Comparison of ENCODE assay signal across 9 cellular contexts in genomic region chr22:36379593-36380361, GRCh38. TPM values are rescaled to one million over a fixed set of nuclear protein-coding genes. Genes with fewer than 3 reads are reported as not detected.
DNase-seq lines count a peak whose midpoint lies in the region; ATAC-seq, FAIRE-seq and TF ChIP-seq lines count a peak whose summit lies in the region.
"Had no signal": no experiment of that assay in that cellular context is flagged by ENCODE, and none has a peak within 500 bp of the region (broad histone marks: within the 10 kb centered on the region; RNA-seq: fewer than 3 reads in every experiment).

No MANE protein-coding gene starts in this region.

- no peak for TF ChIP-seq EP300 in K562 (IDR thresholded peaks at IDR 0.05; ENCODE audit: low read length)

- intact Hi-C loops in K562 (cut with micrococcal nuclease) = loop anchor here (10.0 kb wide), 1 partner anchor 75 kb away; no protein-coding TSS in a partner anchor

- peak overlapping the region; percentile 64 to 99 (median 94) for H3K27ac Mint-ChIP-seq in naive B cell

- H3K27me3 ChIP-seq in K562 (ENCODE audit: control insufficient read depth in 2 of 2, insufficient read depth in 2 of 2, low read length in 2 of 2) = no peaks in the 10 kb centered on the region

- no peak overlapping the region for H3K4me2 ChIP-seq in K562 (ENCODE audit: insufficient read depth, low read length)
- H3K4me2 ChIP-seq: KMS-11 had no signal

- H3K9me1 ChIP-seq in K562 (ENCODE audit: control insufficient read depth, insufficient read depth, low read length) = peaks cover 3% of the 10 kb centered on the region

- peaks cover 18% of the 10 kb centered on the region; the same call in 1 of the 2 replicates for H4K20me1 ChIP-seq in K562 (replicated peaks; ENCODE audit: control insufficient read depth, insufficient read depth, low read length)

- ATAC-seq in K562 = peak; percentile 44; the same call in 1 of the 3 replicates
- peak; percentile 34 to 37 for ATAC-seq in naive B cell (ENCODE audit: low read depth in 2 of 2)
- ATAC-seq in HG02678 (IDR thresholded peaks at IDR 0.05; ENCODE audit: unreplicated experiment) = no peak

- peaks cover 20% of the 10 kb centered on the region; the same call in 2 of the 3 replicates for H3K36me3 ChIP-seq in K562 (ENCODE audit: control insufficient read depth, insufficient read depth, low read length)

- no peak overlapping the region for H3K27ac ChIP-seq in K562 (ENCODE audit: extremely low read depth, low read depth, low read length)
- H3K27ac ChIP-seq: KMS-11 had no signal

- DNase-seq in ACHN (peak; percentile 10), LHCN-M2 (ENCODE audit: low read depth) (peak; percentile 54), K562 (ENCODE audit: extremely low read depth in 1 of 4, low spot score in 3 of 4) (no peak), naive B cell (no peak), germinal center (ENCODE audit: low spot score) (no peak), urothelium cell line (ENCODE audit: low spot score) (no peak), NCI-H526 treated with DMSO at 0.1 percent for 48 hours (lab: John Stamatoyannopoulos, UW) (no peak)

- H3K4me3 Mint-ChIP-seq in naive B cell = peak overlapping the region; percentile 67 to 94 (median 82)

- FAIRE-seq in K562 (lab: Jason Lieb, UNC) (no peak), urothelium cell line (lab: Jason Lieb, UNC) (no peak)

- H3K4me1 ChIP-seq in K562 (replicated peaks in 1 of 2; ENCODE audit: control insufficient read depth in 2 of 2, insufficient read depth in 2 of 2, low read length in 2 of 2) = peaks cover 3 to 8% of the 10 kb centered on the region in 2 experiments; a peak in 4 of 5 replicates

- POLR2A ChIA-PET in K562 (lab: Yijun Ruan, JAX) = interaction anchor here (0.7 to 0.8 kb wide), 3 partner anchors 18 to 88 kb away, joined by 3 to 5 read pairs (median 3); no protein-coding TSS in a partner anchor

- no peak for TF ChIP-seq RAD21 in K562 (CRISPR knock-in tag; conservative IDR thresholded peaks at IDR 0.05 in 1 of 2, IDR thresholded peaks at IDR 0.05 in 1 of 2)

- H3K9me3 ChIP-seq in K562 (replicated peaks; ENCODE audit: control insufficient read depth, insufficient read depth, low read depth, low read length) = no peaks in the 10 kb centered on the region

- no peak overlapping the region for H2AFZ ChIP-seq in K562 (ENCODE audit: low read depth, low read length)

- in situ Hi-C loops in ACHN (cut with HindIII; ENCODE audit: low pct_ligation_motif_present, low pct_unique_long_range_greater_than_20kb, low sequenced_read_pairs) (no loop called here), K562 (cut with MboI) (no loop called here)

- no peak for TF ChIP-seq POLR2A in K562 (conservative IDR thresholded peaks at IDR 0.05)

- H3K36me3 Mint-ChIP-seq in naive B cell = peaks cover 7 to 10% of the 10 kb centered on the region in 2 donors

- no peak overlapping the region for H3K9ac ChIP-seq in K562 (ENCODE audit: insufficient read depth in 1 of 2, low read depth in 2 of 2, low read length in 2 of 2)
- H3K9ac ChIP-seq: KMS-11 had no signal

- CTCF ChIA-PET in K562 (lab: Yijun Ruan, JAX; ENCODE audit: low intra/inter-chr PET ratio) = no interaction called here

- H3K27me3 Mint-ChIP-seq in naive B cell = no peaks in the 10 kb centered on the region

- TF ChIP-seq CTCF in K562 (IDR thresholded peaks at IDR 0.05 in 2 of 3, conservative IDR thresholded peaks at IDR 0.05 in 1 of 3; ENCODE audit: insufficient read depth in 2 of 3, low read depth in 1 of 3, low read length in 3 of 3) = no peak

- BruUV-seq in K562 (replicated peaks; lab: Mats Ljungman, UMichigan) = no TSS peak

- H3K4me1 Mint-ChIP-seq in naive B cell = peaks cover 47 to 92% (median 85%) of the 10 kb centered on the region in 3 donors

- H3K9me3 Mint-ChIP-seq in naive B cell = no peaks in the 10 kb centered on the region

- 77% methylated on average over 13 of the region's 16 CpGs for WGBS in K562 (ENCODE audit: insufficient coverage, low coverage, missing lambda C conversion rate)

- H3K79me2 ChIP-seq in K562 (ENCODE audit: control insufficient read depth, insufficient read depth, low read length) = peaks cover 71% of the 10 kb centered on the region

- H3K4me3 ChIP-seq in K562 = no peak overlapping the region

TF ChIP-seq in K562, 482 proteins besides CTCF, POLR2A, EP300 and RAD21:
- TF ChIP-seq ZBTB33 (CRISPR knock-in tag; IDR thresholded peaks at IDR 0.05) (peak; percentile 72), PATZ1 (CRISPR knock-in tag; IDR thresholded peaks at IDR 0.05; ENCODE audit: borderline replicate concordance) (no peak), POLR2G (IDR thresholded peaks at IDR 0.05; ENCODE audit: low read depth, low read length) (peak; percentile 38; the same call in 1 of the 2 replicates), TAF9B (IDR thresholded peaks at IDR 0.05; ENCODE audit: partially characterized antibody) (no peak), NFYB (IDR thresholded peaks at IDR 0.05; ENCODE audit: extremely low read depth, insufficient read length) (no peak), DACH1 (IDR thresholded peaks at IDR 0.05; ENCODE audit: partially characterized antibody) (no peak)

RNA-seq across cellular contexts. Expression of gene MYH9, which starts 8.0 kb away (rescaled TPM):
- total RNA-seq in LHCN-M2 (2014; rRNA removed) (481 and 492 TPM in 2 replicates), K562 (2014; rRNA removed) (60.1 and 60.4 TPM in 2 replicates), K562 (2014; rRNA removed; fragmentation: Illumina TruSeq; extraction: Trizol) (24.6 and 33.6 TPM in 2 replicates), K562 (2015; rRNA removed; fragmentation: Illumina TruSeq; extraction: Trizol) (24.1 and 30.5 TPM in 2 replicates), K562 (2021) (94.6 and 111 TPM in 2 replicates)
- polyA plus RNA-seq in LHCN-M2 (2012) = 762 TPM
- total RNA-seq in K562 (2011; cell fraction: chromatin; rRNA removed; ENCODE audit: low replicate concordance) = 136 and 261 TPM in 2 replicates
- 51.3 and 57.4 TPM in 2 replicates for total RNA-seq in K562 (2011; cell fraction: nucleolus; rRNA removed)
- total RNA-seq in K562 (2011; cell fraction: nucleoplasm; rRNA removed) = 65.9 and 76.0 TPM in 2 replicates
- polyA plus RNA-seq in K562 (2011; rRNA removed) (24.1 and 34.2 TPM in 2 replicates), K562 (2014; fragmentation: Illumina TruSeq; extraction: Trizol) (31.3 and 44.5 TPM in 2 replicates), K562 (2014; fragmentation: Nextera tagmentation; extraction: Ambion mirVana) (1 to 10 TPM in 1 of 2 experiments, under 1 TPM in 1; 0.71 to 1.3 TPM), K562 (2014; rRNA removed) (34.2 and 37.4 TPM in 2 replicates), naive B cell (ENCODE audit: low read depth in 6 of 6) (100 to 1,000 TPM in 1 of 6 donors, 10 to 100 TPM in 5; 17.3 to 255 (median 64.5) TPM)
- polyA plus RNA-seq in K562 (2011; cell fraction: cytosol; rRNA removed) = 10.2 and 12.5 TPM in 2 replicates
- polyA plus RNA-seq in K562 (2011; cell fraction: nucleus; rRNA removed) = 32.6 and 34.6 TPM in 2 replicates
- polyA plus RNA-seq in K562 (2012) = 54.3 and 92.2 TPM in 2 replicates
- 90.2 and 122 TPM in 2 replicates for polyA minus RNA-seq in K562 (2011; rRNA and poly(A)+ RNA removed)
- polyA minus RNA-seq in K562 (2011; cell fraction: cytosol; rRNA and poly(A)+ RNA removed) = 59.8 and 63.1 TPM in 2 replicates
- polyA minus RNA-seq in K562 (2011; cell fraction: nucleus; rRNA and poly(A)+ RNA removed) = 20.6 and 41.5 TPM in 2 replicates

Comparison
In these comparisons a context has a peak if more than half of its experiments do, and no peak if none do; other contexts are left out.
1. DNase-seq: peak in ACHN (single experiment) and LHCN-M2 (single experiment); none in K562 (0 of 4), naive B cell (single experiment), germinal center (single experiment), urothelium cell line (single experiment) and NCI-H526 treated with DMSO at 0.1 percent for 48 hours (single experiment).